In the genomic region with DNA sequence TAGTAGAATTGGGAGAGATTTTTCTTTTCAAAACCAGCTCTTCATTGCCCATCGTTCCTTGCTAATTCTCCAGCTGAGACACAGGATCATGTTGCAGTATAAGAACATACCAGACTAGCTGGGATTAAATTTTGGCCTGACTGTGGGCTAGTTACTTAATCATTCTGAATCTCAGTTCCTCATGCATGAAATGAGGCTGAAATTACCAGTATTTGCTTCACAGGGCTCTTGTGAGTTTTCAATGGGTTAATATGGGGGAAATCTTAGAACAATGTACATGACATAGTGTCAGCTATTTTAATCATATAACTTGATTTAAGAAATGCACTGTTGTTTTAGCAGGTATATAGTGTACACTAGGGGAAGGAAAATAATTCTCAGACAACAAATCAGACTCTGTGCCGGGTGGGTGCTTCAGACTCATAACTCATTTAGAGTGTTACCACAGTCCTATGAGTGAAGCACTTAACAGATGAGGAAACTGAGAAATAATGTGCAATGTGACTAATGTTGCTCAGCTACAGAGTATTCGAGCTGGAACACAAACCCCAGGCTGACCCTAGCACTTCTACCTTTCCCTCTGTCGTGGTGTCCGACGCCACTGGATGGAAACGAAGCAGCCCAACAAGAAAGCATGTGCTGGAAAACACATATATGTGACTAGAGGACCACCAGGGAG, we compare ENCODE assay signal across 9 cellular contexts.
DNase-seq lines count a peak whose midpoint lies in the region; ATAC-seq and TF ChIP-seq lines count a peak whose summit lies in the region.
"Had no signal": no experiment of that assay in that cellular context is flagged by ENCODE, and none has a peak within 500 bp of the region (broad histone marks: within the 10 kb centered on the region; RNA-seq: fewer than 3 reads in every experiment).

No MANE protein-coding gene starts in this region.

- peak overlapping the region; percentile 9; the same call in 1 of the 2 replicates for H2AFZ ChIP-seq in OCI-LY7 (ENCODE audit: low read length)

- H3K27me3 ChIP-seq in upper lobe of right lung: no peaks in the 10 kb centered on the region

- no peaks in the 10 kb centered on the region for H3K79me2 ChIP-seq in OCI-LY7 (ENCODE audit: insufficient read depth, low read depth, low read length)

- ATAC-seq in natural killer cell treated with Interleukin-12 subunit alpha and Interleukin-12 subunit beta and Interleukin-15 and Interleukin-18, amount 100 ng/mL, for 72 hours: peak; percentile 66 to 77
- ATAC-seq in natural killer cell (no peak), HG02981 (IDR thresholded peaks at IDR 0.05; ENCODE audit: unreplicated experiment) (peak; percentile 58), upper lobe of right lung (peak; percentile 55)
- ATAC-seq: CD8-positive, alpha-beta T cell had no signal

- no peak overlapping the region for H3K27ac ChIP-seq in OCI-LY7 (ENCODE audit: low read depth, low read length, poor library complexity, severe bottlenecking)
- peak overlapping the region; percentile 27 for H3K27ac ChIP-seq in upper lobe of right lung

- intact Hi-C loops in natural killer cell (cut with micrococcal nuclease) (no loop called here), OCI-LY7 (cut with micrococcal nuclease; ENCODE audit: unreplicated experiment) (loop anchor here (2.0 kb wide), 1 partner anchor 16 kb away; no protein-coding TSS in a partner anchor), upper lobe of right lung (cut with DNase I) (no loop called here)

- no peaks in the 10 kb centered on the region for H3K36me3 ChIP-seq in OCI-LY7 (ENCODE audit: insufficient read depth, low read length)
- H3K36me3 ChIP-seq in upper lobe of right lung: no peaks in the 10 kb centered on the region

- H3K4me3 ChIP-seq in OCI-LY7 (ENCODE audit: low read depth, low read length, poor library complexity, severe bottlenecking): no peak overlapping the region
- H3K4me3 ChIP-seq in upper lobe of right lung: no peak overlapping the region

- H3K9me2 ChIP-seq in OCI-LY7 (ENCODE audit: insufficient read depth, low read length): no peaks in the 10 kb centered on the region

- H3K4me1 Mint-ChIP-seq in natural killer cell treated with Interleukin-12 subunit alpha and Interleukin-12 subunit beta and Interleukin-15 and Interleukin-18, amount 100 ng/mL, for 72 hours (ENCODE audit: low read depth in 2 of 2): peaks cover 29 to 38% of the 10 kb centered on the region in 2 donors
- no peaks in the 10 kb centered on the region for H3K4me1 Mint-ChIP-seq in natural killer cell

- TF ChIP-seq CTCF in natural killer cell (IDR thresholded peaks at IDR 0.05) (no peak), OCI-LY7 (conservative IDR thresholded peaks at IDR 0.05; ENCODE audit: low read length) (no peak), upper lobe of right lung (IDR thresholded peaks at IDR 0.05) (no peak)

- H4K20me1 ChIP-seq in OCI-LY7 (ENCODE audit: insufficient read depth, low read length): no peaks in the 10 kb centered on the region

- CTCF ChIA-PET in OCI-LY7 (lab: Charles Lee; ENCODE audit: unreplicated experiment): no interaction called here

- peak overlapping the region; percentile 6 to 9 for H3K27ac Mint-ChIP-seq in natural killer cell treated with Interleukin-12 subunit alpha and Interleukin-12 subunit beta and Interleukin-15 and Interleukin-18, amount 100 ng/mL, for 72 hours
- no peak overlapping the region for H3K27ac Mint-ChIP-seq in natural killer cell
- H3K27ac Mint-ChIP-seq: CD8-positive, alpha-beta T cell had no signal

- H3K4me1 ChIP-seq in OCI-LY7 (ENCODE audit: insufficient read depth, low read length, poor library complexity, severe bottlenecking): peaks cover 78% of the 10 kb centered on the region
- no peaks in the 10 kb centered on the region for H3K4me1 ChIP-seq in upper lobe of right lung

- H3K9me3 Mint-ChIP-seq in natural killer cell treated with Interleukin-12 subunit alpha and Interleukin-12 subunit beta and Interleukin-15 and Interleukin-18, amount 100 ng/mL, for 72 hours: peaks cover 9% of the 10 kb centered on the region
- H3K9me3 Mint-ChIP-seq in natural killer cell: no peaks in the 10 kb centered on the region
- H3K9me3 Mint-ChIP-seq: CD8-positive, alpha-beta T cell had no signal

- POLR2A ChIA-PET in OCI-LY7 (lab: Charles Lee): interaction anchor here (0.5 to 2.6 kb wide), 9 partner anchors 9 to 1742 kb away, joined by 3 to 8 read pairs (median 3); no protein-coding TSS in a partner anchor

- peaks cover 4% of the 10 kb centered on the region for H3K36me3 Mint-ChIP-seq in natural killer cell treated with Interleukin-12 subunit alpha and Interleukin-12 subunit beta and Interleukin-15 and Interleukin-18, amount 100 ng/mL, for 72 hours
- no peaks in the 10 kb centered on the region for H3K36me3 Mint-ChIP-seq in natural killer cell
- H3K36me3 Mint-ChIP-seq: CD8-positive, alpha-beta T cell had no signal

- no peak for DNase-seq in natural killer cell treated with Interleukin-12 subunit alpha and Interleukin-12 subunit beta and Interleukin-15 and Interleukin-18, amount 100 ng/mL, for 72 hours (ENCODE audit: low spot score)
- DNase-seq in natural killer cell: no peak
- no peak for DNase-seq in OCI-LY7 (ENCODE audit: low spot score)
- DNase-seq in upper lobe of right lung: no peak
- no peak for DNase-seq in activated effector memory CD4-positive, alpha-beta T cell treated with anti-CD3 and anti-CD28 coated beads, Interleukin-2, amount 50 U/mL, for 16 hours
- no peak for DNase-seq in activated CD4-positive, alpha-beta T cell treated with anti-CD3 and anti-CD28 coated beads for 1 hour
- no peak for DNase-seq in cerebellar cortex (ENCODE audit: low spot score)
- DNase-seq: CD8-positive, alpha-beta T cell had no signal

- no peak overlapping the region for H3K4me3 Mint-ChIP-seq in natural killer cell treated with Interleukin-12 subunit alpha and Interleukin-12 subunit beta and Interleukin-15 and Interleukin-18, amount 100 ng/mL, for 72 hours
- H3K4me3 Mint-ChIP-seq in natural killer cell: no peak overlapping the region
- H3K4me3 Mint-ChIP-seq: CD8-positive, alpha-beta T cell had no signal

- BruUV-seq in OCI-LY7 (replicated peaks; lab: Mats Ljungman, UMichigan): no TSS peak

- H3K4me2 ChIP-seq in OCI-LY7 (ENCODE audit: low read length): peak overlapping the region; percentile 48

- H3K9me3 ChIP-seq in OCI-LY7 (ENCODE audit: low read length) (no peaks in the 10 kb centered on the region), upper lobe of right lung (no peaks in the 10 kb centered on the region)

- peaks cover 3 to 7% of the 10 kb centered on the region in 2 donors for H3K27me3 Mint-ChIP-seq in natural killer cell treated with Interleukin-12 subunit alpha and Interleukin-12 subunit beta and Interleukin-15 and Interleukin-18, amount 100 ng/mL, for 72 hours
- H3K27me3 Mint-ChIP-seq in natural killer cell (ENCODE audit: low read depth in 2 of 2): peaks cover 0 to 3% of the 10 kb centered on the region in 2 donors

Comparison
In these comparisons a context has a peak if more than half of its experiments do, and no peak if none do; other contexts are left out.
1. ATAC-seq: peak in natural killer cell treated with Interleukin-12 subunit alpha and Interleukin-12 subunit beta and Interleukin-15 and Interleukin-18, amount 100 ng/mL, for 72 hours (2 of 2), HG02981 (single experiment) and upper lobe of right lung (single experiment); none in natural killer cell (0 of 3).
2. H3K27ac Mint-ChIP-seq: peak in natural killer cell treated with Interleukin-12 subunit alpha and Interleukin-12 subunit beta and Interleukin-15 and Interleukin-18, amount 100 ng/mL, for 72 hours (2 of 2); none in natural killer cell (0 of 2).